31 cellular contexts compared by ENCODE assay signal in genomic region chr20:16271450-16271849, GRCh38.
"Had no signal": no experiment of that assay in that cellular context is flagged by ENCODE, and none has a peak within 500 bp of the region (broad histone marks: within the 10 kb centered on the region; RNA-seq: fewer than 3 reads in every experiment).

No MANE protein-coding gene starts in this region.

- H3K4me3 ChIP-seq: adrenal gland, body of pancreas, colonic mucosa, gastroesophageal sphincter, left ventricle myocardium inferior, lung, mucosa of descending colon, ovary, smooth muscle cell, upper lobe of left lung, vagina had no signal

- H3K27me3 ChIP-seq: adrenal gland, body of pancreas, colonic mucosa, gastroesophageal sphincter, ovary, upper lobe of left lung, vagina had no signal

- H3K4me1 ChIP-seq: colonic mucosa, gastroesophageal sphincter, left ventricle myocardium inferior, upper lobe of left lung, vagina had no signal

- H3K4me2 ChIP-seq: smooth muscle cell had no signal

- ATAC-seq: activated CD8-positive, alpha-beta T cell treated with anti-CD3 and anti-CD28 coated beads for 36 hours; body of pancreas; gastroesophageal sphincter; mucosa of descending colon; stimulated activated memory B cell treated with anti-CD40 and anti-IgM and Interleukin-4, amounts not matched to agents 10 μg/mL and 1 μg/mL and 100 μg/mL, for 72 hours; stimulated activated naive CD8-positive, alpha-beta T cell treated with anti-CD3 and anti-CD28 coated beads, Interleukin-15, amount 100 ng/mL, for 72 hours; T-helper 17 cell had no signal

- H3K27ac ChIP-seq: adrenal gland, body of pancreas, colonic mucosa, gastroesophageal sphincter, left ventricle myocardium inferior, ovary, upper lobe of left lung, vagina had no signal

- DNase-seq: activated B cell treated with CpG ODN at 0.5 μM for 24 hours; activated CD4-positive, alpha-beta T cell treated with anti-CD3 and anti-CD28 coated beads, Interleukin-2, amount 50 U/mL, for 1 hour; activated CD8-positive, alpha-beta T cell treated with anti-CD3 and anti-CD28 coated beads for 36 hours; activated naive CD4-positive, alpha-beta T cell; activated T-cell treated with anti-CD3 and anti-CD28 coated beads, Interleukin-2, amount 50 U/mL, for 48 hours; adrenal gland; aorta; body of pancreas; cerebellar nuclear complex; colonic mucosa; effector CD8-positive, alpha-beta T cell; erythroblast; hippocampal formation; immature natural killer cell; left ventricle myocardium inferior; mucosa of descending colon; nephron progenitor cell; ovary; retina; stimulated activated CD4-positive, alpha-beta T cell treated with anti-CD3 and anti-CD28 coated beads, Interleukin-1b, Interleukin-23, amount 100 ng/mL, for 48 hours; stimulated activated CD4-positive, alpha-beta T cell treated with anti-CD3 and anti-CD28 coated beads, Interleukin-4, amount 100 ng/mL, for 4 hours; stimulated activated CD8-positive, alpha-beta memory T cell treated with anti-CD3 and anti-CD28 coated beads, Interleukin-4, amount 100 ng/mL, for 48 hours; stimulated activated naive CD8-positive, alpha-beta T cell treated with anti-CD3 and anti-CD28 coated beads, Interleukin-15, amount 100 ng/mL, for 72 hours; substantia nigra; T-helper 17 cell; upper lobe of left lung had no signal

- H3K9me3 ChIP-seq: adrenal gland, colonic mucosa, mucosa of descending colon, ovary, vagina had no signal

- H3K36me3 ChIP-seq: colonic mucosa, ovary had no signal
